ENCODE assay signal across 38 cellular contexts in genomic region chr2:88233216-88233615, GRCh38.
"Had no signal": no experiment of that assay in that cellular context is flagged by ENCODE, and none has a peak within 500 bp of the region (broad histone marks: within the 10 kb centered on the region; RNA-seq: fewer than 3 reads in every experiment).

No MANE protein-coding gene starts in this region.

- ATAC-seq: activated naive CD4-positive, alpha-beta T cell treated with anti-CD3 and anti-CD28 coated beads, Interleukin-2, amount 50 U/mL, for 72 hours; activated naive CD8-positive, alpha-beta T cell treated with anti-CD3 and anti-CD28 coated beads, Interleukin-2, amount 50 U/mL, for 24 hours; activated T-cell treated with anti-CD3 and anti-CD28 coated beads, Interleukin-2, amount 50 U/mL, for 4 hours; activated T-cell treated with anti-CD3 and anti-CD28 coated beads, Interleukin-2, amount 50 U/mL, for 72 hours; activated T-helper 17 cell treated with anti-CD3 and anti-CD28 coated beads, Interleukin-2, amount 50 U/mL, for 72 hours; body of pancreas had no signal

- H3K27ac Mint-ChIP-seq: activated naive CD4-positive, alpha-beta T cell treated with anti-CD3 and anti-CD28 coated beads for 36 hours; activated naive CD4-positive, alpha-beta T cell treated with anti-CD3 and anti-CD28 coated beads, Interleukin-2, amount 10 ng/mL, durations not matched to agents 7 days and 5 days; activated naive CD4-positive, alpha-beta T cell treated with anti-CD3 and anti-CD28 coated beads, Interleukin-2, amount 50 U/mL, for 24 hours; activated naive CD4-positive, alpha-beta T cell treated with anti-CD3 and anti-CD28 coated beads, Interleukin-2, amount 50 U/mL, for 72 hours; activated naive CD8-positive, alpha-beta T cell; activated naive CD8-positive, alpha-beta T cell treated with anti-CD3 and anti-CD28 coated beads for 36 hours; activated naive CD8-positive, alpha-beta T cell treated with anti-CD3 and anti-CD28 coated beads, Interleukin-2, amount 10 ng/mL, durations not matched to agents 7 days and 5 days; activated naive CD8-positive, alpha-beta T cell treated with anti-CD3 and anti-CD28 coated beads, Interleukin-2, amount 50 U/mL, for 24 hours; activated T-cell treated with anti-CD3 and anti-CD28 coated beads, Interleukin-2, amount 50 U/mL, for 24 hours; activated T-cell treated with anti-CD3 and anti-CD28 coated beads, Interleukin-2, amount 50 U/mL, for 72 hours; activated T-helper 1 cell treated with anti-CD3 and anti-CD28 coated beads, Interleukin-12 subunit alpha, Interleukin-12 subunit beta, Interleukin-2, Interleukin-4 antibody, amounts not matched to agents 30 ng/mL and 10 ng/mL and 1 ng/mL, durations not matched to agents 14 hours and 24 hours and 36 hours; activated T-helper 17 cell treated with anti-CD3 and anti-CD28 coated beads, Interleukin-2, amount 50 U/mL, for 72 hours; activated T-helper 2 cell treated with anti-CD3 and anti-CD28 coated beads, Interferon-gamma antibody, Interleukin-2, Interleukin-4, amounts not matched to agents 10 μg/mL and 5 μg/mL and 100 μg/mL, durations not matched to agents 14 hours and 24 hours and 36 hours; brain had no signal

- H3K9me3 Mint-ChIP-seq: activated naive CD4-positive, alpha-beta T cell treated with anti-CD3 and anti-CD28 coated beads for 36 hours; activated naive CD4-positive, alpha-beta T cell treated with anti-CD3 and anti-CD28 coated beads, Interleukin-2, amount 10 ng/mL, durations not matched to agents 7 days and 5 days; activated naive CD8-positive, alpha-beta T cell treated with anti-CD3 and anti-CD28 coated beads for 36 hours; activated naive CD8-positive, alpha-beta T cell treated with anti-CD3 and anti-CD28 coated beads, Interleukin-2, amount 10 ng/mL, durations not matched to agents 7 days and 5 days; activated T-cell treated with anti-CD3 and anti-CD28 coated beads, Interleukin-2, amount 50 U/mL, for 24 hours; activated T-cell treated with anti-CD3 and anti-CD28 coated beads, Interleukin-2, amount 50 U/mL, for 4 hours; activated T-helper 1 cell treated with anti-CD3 and anti-CD28 coated beads, Interleukin-12 subunit alpha, Interleukin-12 subunit beta, Interleukin-2, Interleukin-4 antibody, amounts not matched to agents 30 ng/mL and 10 ng/mL and 1 ng/mL, durations not matched to agents 14 hours and 24 hours and 36 hours; activated T-helper 17 cell treated with anti-CD3 and anti-CD28 coated beads, Interleukin-2, amount 50 U/mL, for 72 hours; activated T-helper 2 cell treated with anti-CD3 and anti-CD28 coated beads, Interferon-gamma antibody, Interleukin-2, Interleukin-4, amounts not matched to agents 10 μg/mL and 5 μg/mL and 100 μg/mL, durations not matched to agents 14 hours and 24 hours and 36 hours; central memory CD8-positive, alpha-beta T cell had no signal

- H3K4me1 ChIP-seq: adrenal gland, ascending aorta, body of pancreas, breast epithelium had no signal

- H3K9me3 ChIP-seq: adrenal gland, ascending aorta, body of pancreas, breast epithelium had no signal

- H3K4me1 Mint-ChIP-seq: activated naive CD4-positive, alpha-beta T cell treated with anti-CD3 and anti-CD28 coated beads, Interleukin-2, amount 10 ng/mL, durations not matched to agents 7 days and 5 days; activated naive CD4-positive, alpha-beta T cell treated with anti-CD3 and anti-CD28 coated beads, Interleukin-2, amount 50 U/mL, for 24 hours; activated naive CD8-positive, alpha-beta T cell treated with anti-CD3 and anti-CD28 coated beads for 36 hours; activated naive CD8-positive, alpha-beta T cell treated with anti-CD3 and anti-CD28 coated beads, Interleukin-2, amount 50 U/mL, for 24 hours; activated T-helper 17 cell treated with anti-CD3 and anti-CD28 coated beads, Interleukin-2, amount 50 U/mL, for 72 hours; brain; central memory CD8-positive, alpha-beta T cell had no signal

- H3K27me3 ChIP-seq: adrenal gland, ascending aorta, body of pancreas, brain microvascular endothelial cell, breast epithelium, cardiac muscle cell had no signal

- H3K27ac ChIP-seq: adrenal gland, ascending aorta, body of pancreas, brain microvascular endothelial cell, breast epithelium, cardiac muscle cell had no signal

- DNase-seq: activated effector memory CD4-positive, alpha-beta T cell treated with anti-CD3 and anti-CD28 coated beads, Interleukin-2, amount 50 U/mL, for 16 hours; activated effector memory CD4-positive, alpha-beta T cell treated with Interleukin-2 at 50 U/mL for 16 hours; activated gamma-delta T cell; activated gamma-delta T cell treated with Interleukin-2 at 50 U/mL for 16 hours; activated naive CD4-positive, alpha-beta T cell; activated naive CD4-positive, alpha-beta T cell treated with anti-CD3 and anti-CD28 coated beads for 36 hours; activated naive CD4-positive, alpha-beta T cell treated with anti-CD3 and anti-CD28 coated beads, Interleukin-2, amount 10 ng/mL, durations not matched to agents 7 days and 5 days; activated naive CD4-positive, alpha-beta T cell treated with anti-CD3 and anti-CD28 coated beads, Interleukin-2, amount 50 U/mL, for 16 hours; activated naive CD4-positive, alpha-beta T cell treated with Interleukin-2 at 50 U/mL for 16 hours; activated naive CD8-positive, alpha-beta T cell treated with anti-CD3 and anti-CD28 coated beads for 36 hours; activated naive CD8-positive, alpha-beta T cell treated with anti-CD3 and anti-CD28 coated beads, Interleukin-2, amount 10 ng/mL, durations not matched to agents 7 days and 5 days; activated naive CD8-positive, alpha-beta T cell treated with anti-CD3 and anti-CD28 coated beads, Interleukin-2, amount 50 U/mL, for 24 hours; activated T-cell treated with anti-CD3 and anti-CD28 coated beads, Interleukin-2, amount 50 U/mL, for 1 hour; activated T-cell treated with anti-CD3 and anti-CD28 coated beads, Interleukin-2, amount 50 U/mL, for 24 hours; activated T-cell treated with anti-CD3 and anti-CD28 coated beads, Interleukin-2, amount 50 U/mL, for 4 hours; activated T-cell treated with anti-CD3 and anti-CD28 coated beads, Interleukin-2, amount 50 U/mL, for 48 hours; activated T-cell treated with anti-CD3 and anti-CD28 coated beads, Interleukin-2, amount 50 U/mL, for 72 hours; adrenal gland; amniotic stem cell; amygdala; anterior cingulate cortex; aorta; body of pancreas; brain microvascular endothelial cell; caudate nucleus; central memory CD4-positive, alpha-beta T cell; cerebellar nuclear complex had no signal

- H3K36me3 ChIP-seq: adrenal gland, ascending aorta, brain microvascular endothelial cell, breast epithelium, cardiac muscle cell had no signal

- H3K36me3 Mint-ChIP-seq: activated naive CD4-positive, alpha-beta T cell treated with anti-CD3 and anti-CD28 coated beads, Interleukin-2, amount 10 ng/mL, durations not matched to agents 7 days and 5 days; activated naive CD4-positive, alpha-beta T cell treated with anti-CD3 and anti-CD28 coated beads, Interleukin-2, amount 50 U/mL, for 24 hours; activated naive CD4-positive, alpha-beta T cell treated with anti-CD3 and anti-CD28 coated beads, Interleukin-2, amount 50 U/mL, for 72 hours; activated naive CD8-positive, alpha-beta T cell; activated naive CD8-positive, alpha-beta T cell treated with anti-CD3 and anti-CD28 coated beads for 36 hours; activated naive CD8-positive, alpha-beta T cell treated with anti-CD3 and anti-CD28 coated beads, Interleukin-2, amount 10 ng/mL, durations not matched to agents 7 days and 5 days; brain had no signal

- H3K4me3 Mint-ChIP-seq: activated naive CD4-positive, alpha-beta T cell treated with anti-CD3 and anti-CD28 coated beads for 36 hours; activated naive CD4-positive, alpha-beta T cell treated with anti-CD3 and anti-CD28 coated beads, Interleukin-2, amount 10 ng/mL, durations not matched to agents 7 days and 5 days; activated naive CD4-positive, alpha-beta T cell treated with anti-CD3 and anti-CD28 coated beads, Interleukin-2, amount 50 U/mL, for 24 hours; activated naive CD8-positive, alpha-beta T cell; activated naive CD8-positive, alpha-beta T cell treated with anti-CD3 and anti-CD28 coated beads for 36 hours; activated naive CD8-positive, alpha-beta T cell treated with anti-CD3 and anti-CD28 coated beads, Interleukin-2, amount 10 ng/mL, durations not matched to agents 7 days and 5 days; activated naive CD8-positive, alpha-beta T cell treated with anti-CD3 and anti-CD28 coated beads, Interleukin-2, amount 50 U/mL, for 24 hours; activated T-cell treated with anti-CD3 and anti-CD28 coated beads, Interleukin-2, amount 50 U/mL, for 24 hours; activated T-cell treated with anti-CD3 and anti-CD28 coated beads, Interleukin-2, amount 50 U/mL, for 4 hours; activated T-cell treated with anti-CD3 and anti-CD28 coated beads, Interleukin-2, amount 50 U/mL, for 72 hours; activated T-helper 1 cell treated with anti-CD3 and anti-CD28 coated beads, Interleukin-12 subunit alpha, Interleukin-12 subunit beta, Interleukin-2, Interleukin-4 antibody, amounts not matched to agents 30 ng/mL and 10 ng/mL and 1 ng/mL, durations not matched to agents 14 hours and 24 hours and 36 hours; activated T-helper 17 cell treated with anti-CD3 and anti-CD28 coated beads, Interleukin-2, amount 50 U/mL, for 72 hours; brain; central memory CD8-positive, alpha-beta T cell had no signal

- H3K27me3 Mint-ChIP-seq: activated naive CD8-positive, alpha-beta T cell treated with anti-CD3 and anti-CD28 coated beads for 36 hours had no signal

- H3K4me3 ChIP-seq: adrenal gland, ascending aorta, body of pancreas, breast epithelium, cardiac muscle cell had no signal
